In genomic region chr5:143723159-143723558, GRCh38 we compare ENCODE assay signal across 7 cellular contexts.
"Had no signal": no experiment of that assay in that cellular context is flagged by ENCODE, and none has a peak within 500 bp of the region (broad histone marks: within the 10 kb centered on the region; RNA-seq: fewer than 3 reads in every experiment).

No MANE protein-coding gene starts in this region.

- H3K4me3 ChIP-seq: GM12878 had no signal

- FAIRE-seq: G401.6, GM12878, GM12891, GM12892, GM19239 had no signal

- ATAC-seq: GM12878 had no signal

- DNase-seq: GDM1, GF-D8 had no signal
